ENCODE assay signal across 16 cellular contexts in genomic region chr4:8272472-8273428, GRCh38. TPM values are rescaled to one million over a fixed set of nuclear protein-coding genes. Genes with fewer than 3 reads are reported as not detected.
DNase-seq lines count a peak whose midpoint lies in the region; ATAC-seq and TF ChIP-seq lines count a peak whose summit lies in the region.
"Had no signal": no experiment of that assay in that cellular context is flagged by ENCODE, and none has a peak within 500 bp of the region (broad histone marks: within the 10 kb centered on the region; RNA-seq: fewer than 3 reads in every experiment).

No MANE protein-coding gene starts in this region.

- peaks cover 11% of the 10 kb centered on the region for H3K27me3 ChIP-seq in gastroesophageal sphincter
- H3K27me3 ChIP-seq in upper lobe of right lung, result no peaks in the 10 kb centered on the region

- peaks cover 9% of the 10 kb centered on the region for H3K4me1 Mint-ChIP-seq in neural crest cell
- H3K4me1 Mint-ChIP-seq: activated naive CD4-positive, alpha-beta T cell treated with anti-CD3 and anti-CD28 coated beads, Interleukin-2, amount 10 ng/mL, durations not matched to agents 7 days and 5 days had no signal

- intact Hi-C loops in upper lobe of right lung (cut with DNase I), result no loop called here

- H3K36me3 Mint-ChIP-seq in neural crest cell (ENCODE audit: low read depth), result no peaks in the 10 kb centered on the region
- H3K36me3 Mint-ChIP-seq: activated naive CD4-positive, alpha-beta T cell treated with anti-CD3 and anti-CD28 coated beads, Interleukin-2, amount 10 ng/mL, durations not matched to agents 7 days and 5 days had no signal

- TF ChIP-seq EP300 in gastroesophageal sphincter (IDR thresholded peaks at IDR 0.05), result no peak

- no peak for TF ChIP-seq POLR2A in gastroesophageal sphincter (IDR thresholded peaks at IDR 0.05)

- no peaks in the 10 kb centered on the region for H3K9me3 Mint-ChIP-seq in neural crest cell
- H3K9me3 Mint-ChIP-seq: activated naive CD4-positive, alpha-beta T cell treated with anti-CD3 and anti-CD28 coated beads, Interleukin-2, amount 10 ng/mL, durations not matched to agents 7 days and 5 days; CD4-positive, alpha-beta T cell had no signal

- H3K27ac ChIP-seq in gastroesophageal sphincter, result peak overlapping the region; percentile 35 to 90 (median 81)
- peak overlapping the region; percentile 4 for H3K27ac ChIP-seq in upper lobe of right lung
- H3K27ac ChIP-seq: brain microvascular endothelial cell had no signal

- in situ Hi-C loops in GM13976 (cut with MboI; ENCODE audit: low sequenced_read_pairs, unreplicated experiment), result no loop called here

- no peak overlapping the region for H3K4me3 Mint-ChIP-seq in neural crest cell
- H3K4me3 Mint-ChIP-seq: activated naive CD4-positive, alpha-beta T cell treated with anti-CD3 and anti-CD28 coated beads, Interleukin-2, amount 10 ng/mL, durations not matched to agents 7 days and 5 days; CD4-positive, alpha-beta T cell had no signal

- TF ChIP-seq CTCF in gastroesophageal sphincter (IDR thresholded peaks at IDR 0.05) (no peak), neural crest cell (conservative IDR thresholded peaks at IDR 0.05) (no peak), upper lobe of right lung (IDR thresholded peaks at IDR 0.05) (no peak), GM13976 (IDR thresholded peaks at IDR 0.05; ENCODE audit: borderline replicate concordance, control extremely low read depth, extremely low read depth, insufficient read depth, missing control alignments) (no peak)

- H3K27ac Mint-ChIP-seq in neural crest cell (ENCODE audit: unreplicated experiment), result no peak overlapping the region
- H3K27ac Mint-ChIP-seq: activated naive CD4-positive, alpha-beta T cell treated with anti-CD3 and anti-CD28 coated beads, Interleukin-2, amount 10 ng/mL, durations not matched to agents 7 days and 5 days; CD4-positive, alpha-beta T cell had no signal

- no peaks in the 10 kb centered on the region for H3K36me3 ChIP-seq in gastroesophageal sphincter
- no peaks in the 10 kb centered on the region for H3K36me3 ChIP-seq in upper lobe of right lung
- H3K36me3 ChIP-seq: brain microvascular endothelial cell, left lung had no signal

- ATAC-seq in gastroesophageal sphincter, result no peak
- ATAC-seq in upper lobe of right lung, result no peak
- no peak for ATAC-seq in HG03025 (IDR thresholded peaks at IDR 0.05; ENCODE audit: low FRiP score, unreplicated experiment)
- ATAC-seq in GM21526 (IDR thresholded peaks at IDR 0.05; ENCODE audit: low FRiP score, unreplicated experiment), result no peak
- ATAC-seq: left lung, Panc1 had no signal

- H3K4me3 ChIP-seq in gastroesophageal sphincter, result peak overlapping the region in 1 of 2 donors; percentile 65
- no peak overlapping the region for H3K4me3 ChIP-seq in upper lobe of right lung
- H3K4me3 ChIP-seq: left lung had no signal

- peaks cover 29% of the 10 kb centered on the region for H3K27me3 Mint-ChIP-seq in neural crest cell (ENCODE audit: low read depth)

- H3K4me1 ChIP-seq in gastroesophageal sphincter (peaks cover 0 to 95% (median 62%) of the 10 kb centered on the region in 3 donors), upper lobe of right lung (peaks cover 35% of the 10 kb centered on the region)

- DNase-seq in amniotic epithelial cell (ENCODE audit: low read depth) (peak; percentile 54), neural crest cell (ENCODE audit: low read depth, low spot score) (peak; percentile 16), upper lobe of right lung (no peak), GM13976 (ENCODE audit: low spot score) (no peak)
- DNase-seq: activated naive CD4-positive, alpha-beta T cell treated with anti-CD3 and anti-CD28 coated beads, Interleukin-2, amount 10 ng/mL, durations not matched to agents 7 days and 5 days; brain microvascular endothelial cell; CD4-positive, alpha-beta T cell; NCI-H187 treated with DMSO at 0.1 percent for 48 hours; NCI-H526; small intestine; T-helper 1 cell had no signal

- 52% methylated on average over 11 of the region's 30 CpGs; no CpG with 5 or more reads in 1 of the 2 donors for WGBS in gastroesophageal sphincter (ENCODE audit: low coverage in 1 of 2), 2 donors

- no peaks in the 10 kb centered on the region for H3K9me3 ChIP-seq in gastroesophageal sphincter
- no peaks in the 10 kb centered on the region for H3K9me3 ChIP-seq in upper lobe of right lung
- H3K9me3 ChIP-seq: left lung had no signal

RNA-seq across cellular contexts. Expression of gene HTRA3, which starts 3.2 kb away (rescaled TPM):
- 10 to 100 TPM; 30.2 to 80.5 (median 59.9) TPM for total RNA-seq in gastroesophageal sphincter
- total RNA-seq in neural crest cell, result 3.4 and 3.7 TPM in 2 replicates
- 25.0 TPM for total RNA-seq in upper lobe of right lung
- total RNA-seq: CD4-positive, alpha-beta T cell had no signal

Comparison
In these comparisons a context has a peak if more than half of its experiments do, and no peak if none do; other contexts are left out.
1. DNase-seq: peak in amniotic epithelial cell (single experiment) and neural crest cell (single experiment); none in upper lobe of right lung (single experiment) and GM13976 (single experiment).